Comparison of ENCODE assay signal across 8 cellular contexts in the genomic region with DNA sequence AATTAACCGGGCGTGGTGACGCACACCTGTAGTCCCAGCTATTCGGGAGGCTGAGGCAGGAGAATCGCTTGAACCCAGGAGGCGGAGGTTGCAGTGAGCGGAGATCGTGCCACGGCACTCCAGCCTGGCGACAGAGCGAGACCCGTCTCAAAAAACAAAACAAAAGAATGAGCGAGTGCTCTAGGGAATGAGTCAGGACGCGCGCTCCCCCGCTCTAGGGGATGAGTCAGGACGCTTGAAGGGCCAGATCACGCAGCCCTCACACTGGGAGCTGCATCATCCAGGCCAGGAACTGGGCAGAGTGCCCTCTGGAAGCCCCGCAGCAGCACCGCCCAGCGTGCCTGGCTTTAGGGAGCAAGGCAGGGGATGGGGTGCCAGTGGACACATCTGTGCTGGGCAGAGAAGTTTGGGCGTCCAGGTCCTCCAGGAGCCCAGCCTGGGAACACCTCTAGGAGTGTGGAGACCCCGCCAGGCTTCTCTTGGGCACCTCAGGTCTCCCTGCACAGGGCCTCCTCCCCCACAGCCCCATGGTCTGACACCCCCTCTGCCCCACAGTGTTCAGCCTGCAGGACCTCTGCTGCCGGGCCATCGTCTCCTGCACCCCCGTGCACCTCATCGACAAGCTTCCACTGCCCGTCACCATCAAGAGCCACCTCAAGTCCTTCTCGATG. TPM values are rescaled to one million over a fixed set of nuclear protein-coding genes. Genes with fewer than 3 reads are reported as not detected.
DNase-seq lines count a peak whose midpoint lies in the region; ATAC-seq lines count a peak whose summit lies in the region.
"Had no signal": no experiment of that assay in that cellular context is flagged by ENCODE, and none has a peak within 500 bp of the region (broad histone marks: within the 10 kb centered on the region; RNA-seq: fewer than 3 reads in every experiment).

No MANE protein-coding gene starts in this region.

- DNase-seq in AG20443 (ENCODE audit: low spot score) (peak; percentile 99), RPMI7951 (ENCODE audit: low read depth) (peak; percentile 88), islet precursor cell (peak; percentile 87), H7 (no peak), SW480 (ENCODE audit: low spot score) (no peak)

- no peaks in the 10 kb centered on the region for H3K36me3 ChIP-seq in H7 (replicated peaks; ENCODE audit: control insufficient read depth, insufficient read depth, low read length)

- ATAC-seq in GM19328 (IDR thresholded peaks at IDR 0.05; ENCODE audit: unreplicated experiment) = no peak

- H3K4me3 ChIP-seq in H7 (ENCODE audit: insufficient read depth, low read depth, low read length) = no peak overlapping the region
- H3K4me3 ChIP-seq: SK-N-MC, skin epidermis had no signal

- no peaks in the 10 kb centered on the region for H3K27me3 ChIP-seq in H7 (ENCODE audit: control insufficient read depth, insufficient read depth, low read length)

RNA-seq across cellular contexts. Expression of a gene that starts 3.9 kb away (rescaled TPM):
- 0.10 TPM in 1 of 2 replicates, not detected in the other for total RNA-seq in RPMI7951 (2014; rRNA removed; shearing (Covaris generic))
- 4.5 and 5.5 TPM in 2 replicates for total RNA-seq in H7 (2014; rRNA removed; shearing (Covaris generic))

RNA-seq across cellular contexts. Expression of a gene that starts 9.2 kb away (rescaled TPM):
- 117 and 142 TPM in 2 replicates for total RNA-seq in RPMI7951 (2014; rRNA removed; shearing (Covaris generic))
- 129 and 135 TPM in 2 replicates for total RNA-seq in H7 (2014; rRNA removed; shearing (Covaris generic))

RNA-seq across cellular contexts. Expression of a gene that starts 14.7 kb away (rescaled TPM):
- total RNA-seq in RPMI7951 (2014; rRNA removed; shearing (Covaris generic)) = 18.6 and 21.3 TPM in 2 replicates
- 71.5 and 83.1 TPM in 2 replicates for total RNA-seq in H7 (2014; rRNA removed; shearing (Covaris generic))

RNA-seq across cellular contexts. Expression of a gene that starts 22.2 kb away (rescaled TPM):
- total RNA-seq in RPMI7951 (2014; rRNA removed; shearing (Covaris generic)) = 5.6 and 7.3 TPM in 2 replicates
- 35.3 and 38.3 TPM in 2 replicates for total RNA-seq in H7 (2014; rRNA removed; shearing (Covaris generic))

RNA-seq across cellular contexts. Expression of a gene that starts 37.1 kb away (rescaled TPM):
- 5.5 and 7.1 TPM in 2 replicates for total RNA-seq in RPMI7951 (2014; rRNA removed; shearing (Covaris generic))
- 26.3 and 26.4 TPM in 2 replicates for total RNA-seq in H7 (2014; rRNA removed; shearing (Covaris generic))

Comparison
In these comparisons a context has a peak if more than half of its experiments do, and no peak if none do; other contexts are left out.
1. DNase-seq: peak in AG20443 (single experiment), RPMI7951 (single experiment) and islet precursor cell (single experiment); none in H7 (single experiment) and SW480 (single experiment).